ENCODE assay signal across 3 cellular contexts in genomic region chr21:43604505-43605204, GRCh38.
TF ChIP-seq lines count a peak whose summit lies in the region.

No MANE protein-coding gene starts in this region.

TF ChIP-seq in GM12891, 5 proteins besides CTCF, POLR2A, EP300 and RAD21:
- TF ChIP-seq SPI1 (IDR thresholded peaks at IDR 0.05; ENCODE audit: low read depth, low read length) (no peak), PAX5 (IDR thresholded peaks at IDR 0.05; ENCODE audit: insufficient read depth, low read length, severe bottlenecking) (no peak), POU2F2 (IDR thresholded peaks at IDR 0.05; ENCODE audit: low read depth, low read length) (no peak), TAF1 (IDR thresholded peaks at IDR 0.05; ENCODE audit: low read depth, low read length) (no peak), POLR2AphosphoS5 (IDR thresholded peaks at IDR 0.05; ENCODE audit: low read depth, low read length) (no peak)
TF ChIP-seq in GM12891: peak in this region for 0.

TF ChIP-seq in IMR-90, 13 proteins besides CTCF, POLR2A, EP300 and RAD21:
- no peak for TF ChIP-seq MAZ (IDR thresholded peaks at IDR 0.05; ENCODE audit: borderline replicate concordance, low read depth, low read length)
- no peak for TF ChIP-seq MXI1 (IDR thresholded peaks at IDR 0.05; ENCODE audit: borderline replicate concordance, low read depth, low read length)
- no peak for TF ChIP-seq NFE2L2 (IDR thresholded peaks at IDR 0.05; ENCODE audit: low read depth, low read length)
- no peak for TF ChIP-seq CHD1 (IDR thresholded peaks at IDR 0.05; ENCODE audit: low read depth, low read length)
- no peak for TF ChIP-seq ELK1 (IDR thresholded peaks at IDR 0.05; ENCODE audit: borderline replicate concordance, low read depth, low read length)
- TF ChIP-seq RFX5 (IDR thresholded peaks at IDR 0.05; ENCODE audit: low read depth, low read length) = no peak
- TF ChIP-seq CEBPB (IDR thresholded peaks at IDR 0.05; ENCODE audit: low read depth, low read length) = no peak
- no peak for TF ChIP-seq USF2 (IDR thresholded peaks at IDR 0.05; ENCODE audit: low read depth, low read length)
- TF ChIP-seq RCOR1 (IDR thresholded peaks at IDR 0.05; ENCODE audit: insufficient replicate concordance, low read length) = no peak
- no peak for TF ChIP-seq BHLHE40 (IDR thresholded peaks at IDR 0.05; ENCODE audit: low read depth, low read length)
- no peak for TF ChIP-seq SMC3 (IDR thresholded peaks at IDR 0.05; ENCODE audit: low read depth, low read length)
- TF ChIP-seq FOS (IDR thresholded peaks at IDR 0.05; ENCODE audit: low read depth, low read length) = no peak
- no peak for TF ChIP-seq MAFK (IDR thresholded peaks at IDR 0.05; ENCODE audit: low read depth, low read length)
TF ChIP-seq in IMR-90: peak in this region for 0.

TF ChIP-seq in H1, 55 proteins besides CTCF, POLR2A, EP300 and RAD21:
- TF ChIP-seq GTF2F1 (IDR thresholded peaks at IDR 0.05; ENCODE audit: borderline replicate concordance, low read depth, low read length) (no peak), ZNF274 (IDR thresholded peaks at IDR 0.05; ENCODE audit: borderline replicate concordance, extremely low read depth, low read length) (no peak)
